8 cellular contexts compared by ENCODE assay signal in genomic region chr22:38056969-38057841, GRCh38. TPM values are rescaled to one million over a fixed set of nuclear protein-coding genes. Genes with fewer than 3 reads are reported as not detected.
DNase-seq lines count a peak whose midpoint lies in the region; ATAC-seq and FAIRE-seq lines count a peak whose summit lies in the region.

Gene PICK1 (plus strand): TSS chr22:38057404. CDS start chr22:38057810, 406 bp downstream.

- peak; percentile 58 for FAIRE-seq in endometrium (lab: Jason Lieb, UNC)

- H3K4me1 ChIP-seq in NT2/D1 (ENCODE audit: insufficient read depth, insufficient read length) (peaks cover 6% of the 10 kb centered on the region), mesendoderm (ENCODE audit: control insufficient read depth, low read depth, low read length) (peaks cover 4% of the 10 kb centered on the region)

- DNase-seq in EH (ENCODE audit: low read depth) (peak; percentile 96), HS-5 (ENCODE audit: low read depth) (peak; percentile 58), NT2/D1 (ENCODE audit: low read depth, low spot score) (peak; percentile 49), mesendoderm (peak; percentile 97)
- peak; percentile 92 for DNase-seq in activated CD8-positive, alpha-beta memory T cell treated with anti-CD3 and anti-CD28 coated beads, Interleukin-2, amount 50 U/mL, for 48 hours
- DNase-seq in stimulated activated CD8-positive, alpha-beta memory T cell treated with anti-CD3 and anti-CD28 coated beads, Interleukin-12 subunit alpha, Interleukin-12 subunit beta, amount 100 ng/mL, for 24 hours (ENCODE audit: extremely low read depth), result peak; percentile 64

- H3K9ac ChIP-seq in NT2/D1 (ENCODE audit: insufficient read length, low read depth), result peak within 1 kb of the TSS; percentile 86
- H3K9ac ChIP-seq in mesendoderm (ENCODE audit: low read length), result peak within 1 kb of the TSS; percentile 71

- H3K56ac ChIP-seq in mesendoderm (ENCODE audit: low read length), result peak within 1 kb of the TSS; percentile 87

- H2BK120ac ChIP-seq in mesendoderm (ENCODE audit: low read depth, low read length), result no peak within 1 kb of the TSS

- H3K18ac ChIP-seq in mesendoderm (ENCODE audit: low read length), result peak within 1 kb of the TSS; percentile 65

- no CpG with 5 or more reads among the region's 47 CpGs for WGBS in mesendoderm (ENCODE audit: extremely low coverage, insufficient coverage, low lambda C conversion rate)

- no peak within 1 kb of the TSS for H3K23ac ChIP-seq in mesendoderm (ENCODE audit: low read length)

- peaks cover 15% of the 10 kb centered on the region for H3K36me3 ChIP-seq in NT2/D1 (ENCODE audit: insufficient read depth, insufficient read length, low read length)
- H3K36me3 ChIP-seq in mesendoderm (ENCODE audit: control insufficient read depth, insufficient read depth, low read length), result no peaks in the 10 kb centered on the region

- no peak within 1 kb of the TSS for H4K5ac ChIP-seq in mesendoderm (ENCODE audit: low read length)

- peak within 1 kb of the TSS; percentile 83 for H3K4ac ChIP-seq in mesendoderm (ENCODE audit: low read depth, low read length)

- no peaks in the 10 kb centered on the region for H3K79me2 ChIP-seq in mesendoderm (ENCODE audit: control insufficient read depth, insufficient read depth, low read length)

- H3K27me3 ChIP-seq in NT2/D1 (ENCODE audit: insufficient read depth, insufficient read length) (no peaks in the 10 kb centered on the region), mesendoderm (ENCODE audit: insufficient read depth, low read length, poor library complexity) (no peaks in the 10 kb centered on the region)

- H2AK5ac ChIP-seq in mesendoderm (ENCODE audit: low read length), result no peak within 1 kb of the TSS

- peak within 1 kb of the TSS; percentile 36 for H2BK5ac ChIP-seq in mesendoderm (ENCODE audit: low read length)

- peak within 1 kb of the TSS; percentile 60 for H4K8ac ChIP-seq in mesendoderm (ENCODE audit: low read depth, low read length)

- no peak for ATAC-seq in GM19452 (IDR thresholded peaks at IDR 0.05; ENCODE audit: unreplicated experiment)

- H3K4me2 ChIP-seq in mesendoderm (ENCODE audit: low read length), result peak within 1 kb of the TSS; percentile 44

- peak within 1 kb of the TSS; percentile 64 for H3K4me3 ChIP-seq in NT2/D1 (ENCODE audit: insufficient read length, low read depth)
- peak within 1 kb of the TSS; percentile 32 for H3K4me3 ChIP-seq in mesendoderm (ENCODE audit: low read length)

- H3K27ac ChIP-seq in mesendoderm (ENCODE audit: low read depth, low read length), result peak within 1 kb of the TSS; percentile 68

- peaks cover 3% of the 10 kb centered on the region for H3K79me1 ChIP-seq in mesendoderm (ENCODE audit: low read length)

- no peak within 1 kb of the TSS for H2BK15ac ChIP-seq in mesendoderm (replicated peaks; ENCODE audit: low read depth)

- H3K9me3 ChIP-seq in NT2/D1 (ENCODE audit: insufficient read depth, low read length), result no peaks in the 10 kb centered on the region

RNA-seq across cellular contexts. Expression of gene PICK1, which starts in this region (rescaled TPM):
- polyA plus RNA-seq in mesendoderm (2013, experiment 1 of 2), result 13.2 TPM
- polyA plus RNA-seq in mesendoderm (2013, experiment 2 of 2), result 11.8 TPM
